In genomic region chr1:166383137-166383536, GRCh38 we compare ENCODE assay signal across 20 cellular contexts.
"Had no signal": no experiment of that assay in that cellular context is flagged by ENCODE, and none has a peak within 500 bp of the region (broad histone marks: within the 10 kb centered on the region; RNA-seq: fewer than 3 reads in every experiment).

No MANE protein-coding gene starts in this region.

- H3K9ac ChIP-seq: parathyroid adenoma had no signal

- H3K4me1 ChIP-seq: foreskin keratinocyte, parathyroid adenoma, thyroid gland had no signal

- H3K36me3 ChIP-seq: neutrophil, thyroid gland had no signal

- H3K4me3 Mint-ChIP-seq: activated CD8-positive, alpha-beta T cell treated with anti-CD3 and anti-CD28 coated beads for 36 hours; activated naive CD4-positive, alpha-beta T cell treated with anti-CD3 and anti-CD28 coated beads, Interleukin-2, amount 10 ng/mL, durations not matched to agents 7 days and 5 days; activated naive CD8-positive, alpha-beta T cell treated with anti-CD3 and anti-CD28 coated beads, Interleukin-2, amount 50 U/mL, for 24 hours; activated T-cell treated with anti-CD3 and anti-CD28 coated beads, Interleukin-2, amount 50 U/mL, for 24 hours; brain; natural killer cell; T-cell had no signal

- H3K4me3 ChIP-seq: lung, thyroid gland had no signal

- H3K27ac ChIP-seq: foreskin keratinocyte, neutrophil, parathyroid adenoma, thyroid gland had no signal

- ATAC-seq: activated CD8-positive, alpha-beta T cell treated with anti-CD3 and anti-CD28 coated beads for 36 hours; activated naive CD8-positive, alpha-beta T cell treated with anti-CD3 and anti-CD28 coated beads, Interleukin-2, amount 50 U/mL, for 24 hours; foreskin keratinocyte; natural killer cell; T-cell had no signal

- H3K27me3 Mint-ChIP-seq: activated CD8-positive, alpha-beta T cell treated with anti-CD3 and anti-CD28 coated beads for 36 hours; brain had no signal

- H3K36me3 Mint-ChIP-seq: activated naive CD4-positive, alpha-beta T cell treated with anti-CD3 and anti-CD28 coated beads, Interleukin-2, amount 10 ng/mL, durations not matched to agents 7 days and 5 days; brain; natural killer cell; T-cell had no signal

- H3K9me3 ChIP-seq: neutrophil, thyroid gland had no signal

- H3K27ac Mint-ChIP-seq: activated CD8-positive, alpha-beta T cell treated with anti-CD3 and anti-CD28 coated beads for 36 hours; activated naive CD4-positive, alpha-beta T cell treated with anti-CD3 and anti-CD28 coated beads, Interleukin-2, amount 10 ng/mL, durations not matched to agents 7 days and 5 days; activated naive CD8-positive, alpha-beta T cell treated with anti-CD3 and anti-CD28 coated beads, Interleukin-2, amount 50 U/mL, for 24 hours; activated T-cell treated with anti-CD3 and anti-CD28 coated beads, Interleukin-2, amount 50 U/mL, for 24 hours; brain; natural killer cell; T-cell had no signal

- H2AFZ ChIP-seq: parathyroid adenoma had no signal

- DNase-seq: activated CD4-positive, alpha-beta T cell treated with anti-CD3 and anti-CD28 coated beads for 48 hours; activated CD4-positive, CD25-positive, alpha-beta regulatory T cell; activated CD8-positive, alpha-beta T cell treated with anti-CD3 and anti-CD28 coated beads for 36 hours; activated naive CD4-positive, alpha-beta T cell treated with anti-CD3 and anti-CD28 coated beads, Interleukin-2, amount 10 ng/mL, durations not matched to agents 7 days and 5 days; activated naive CD8-positive, alpha-beta T cell treated with anti-CD3 and anti-CD28 coated beads, Interleukin-2, amount 50 U/mL, for 24 hours; activated T-cell treated with anti-CD3 and anti-CD28 coated beads, Interleukin-2, amount 50 U/mL, for 24 hours; anterior cingulate cortex; caudate nucleus; foreskin keratinocyte; glutamatergic neuron; hypothalamus; natural killer cell; stimulated activated CD8-positive, alpha-beta memory T cell treated with anti-CD3 and anti-CD28 coated beads, Interleukin-4, amount 100 ng/mL, for 48 hours; stimulated activated naive CD4-positive, alpha-beta T cell; T-cell; thyroid gland had no signal

- H3K4me1 Mint-ChIP-seq: activated naive CD4-positive, alpha-beta T cell treated with anti-CD3 and anti-CD28 coated beads, Interleukin-2, amount 10 ng/mL, durations not matched to agents 7 days and 5 days; activated naive CD8-positive, alpha-beta T cell treated with anti-CD3 and anti-CD28 coated beads, Interleukin-2, amount 50 U/mL, for 24 hours; natural killer cell; T-cell had no signal

- H3K79me2 ChIP-seq: parathyroid adenoma had no signal

- H3K27me3 ChIP-seq: foreskin keratinocyte, neutrophil, thyroid gland had no signal

- H3K9me3 Mint-ChIP-seq: activated CD8-positive, alpha-beta T cell treated with anti-CD3 and anti-CD28 coated beads for 36 hours; activated naive CD4-positive, alpha-beta T cell treated with anti-CD3 and anti-CD28 coated beads, Interleukin-2, amount 10 ng/mL, durations not matched to agents 7 days and 5 days; activated naive CD8-positive, alpha-beta T cell treated with anti-CD3 and anti-CD28 coated beads, Interleukin-2, amount 50 U/mL, for 24 hours; activated T-cell treated with anti-CD3 and anti-CD28 coated beads, Interleukin-2, amount 50 U/mL, for 24 hours; natural killer cell; T-cell had no signal
